Comparison of ENCODE assay signal across 9 cellular contexts in the genomic region with DNA sequence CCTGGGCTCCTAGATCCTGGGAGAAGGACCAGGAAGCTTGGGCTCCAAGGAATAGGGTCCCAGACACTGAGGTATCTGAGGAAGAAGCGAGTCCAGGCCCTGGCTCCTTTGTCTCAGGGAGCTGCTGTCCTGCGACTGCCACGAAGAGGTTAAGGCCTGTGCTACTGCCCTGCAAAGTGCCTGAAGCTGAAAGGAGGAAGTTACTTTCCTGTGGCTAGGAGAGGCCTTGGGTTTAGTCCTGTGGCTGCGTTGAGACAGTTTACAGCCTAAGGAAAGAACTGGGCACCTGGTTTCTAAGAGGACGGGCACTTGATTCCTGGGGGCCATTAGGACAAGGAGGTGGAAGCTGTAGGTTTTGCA. TPM values are rescaled to one million over a fixed set of nuclear protein-coding genes. Genes with fewer than 3 reads are reported as not detected.
DNase-seq lines count a peak whose midpoint lies in the region; ATAC-seq and TF ChIP-seq lines count a peak whose summit lies in the region.
"Had no signal": no experiment of that assay in that cellular context is flagged by ENCODE, and none has a peak within 500 bp of the region (broad histone marks: within the 10 kb centered on the region; RNA-seq: fewer than 3 reads in every experiment).

No MANE protein-coding gene starts in this region.

- DNase-seq in SK-N-SH (no peak), activated B cell treated with CpG ODN at 0.5 μM for 24 hours (peak; percentile 34), iris pigment epithelial cell (ENCODE audit: low read depth) (peak; percentile 37), testis (peak; percentile 38), NCI-H2081 treated with DMSO at 0.1 percent for 48 hours (lab: John Stamatoyannopoulos, UW) (no peak), activated gamma-delta T cell treated with Interleukin-2 at 50 U/mL for 16 hours (no peak)

- POLR2A ChIA-PET in SK-N-SH (lab: Yijun Ruan, JAX) = interaction anchor here (1.5 kb wide), 1 partner anchor 9 kb away, joined by 6 read pairs; no protein-coding TSS in a partner anchor
- POLR2A ChIA-PET in activated B cell treated with CpG ODN at 0.5 μM for 24 hours (lab: Charles Lee) = interaction anchor here (0.6 to 1.5 kb wide), 4 partner anchors 9 to 23 kb away, joined by 3 to 7 read pairs (median 4); partner anchors contain the start of gene PRKCG

- H3K9me3 Mint-ChIP-seq in activated B cell treated with CpG ODN at 0.5 μM for 24 hours = no peaks in the 10 kb centered on the region

- no peak for TF ChIP-seq RAD21 in SK-N-SH (IDR thresholded peaks at IDR 0.05; ENCODE audit: low read length)

- no peak overlapping the region for H2AFZ ChIP-seq in SK-N-SH (ENCODE audit: low read depth)

- CTCF ChIA-PET in SK-N-SH (lab: Yijun Ruan, JAX) = interaction anchor here (1.0 to 1.2 kb wide), 3 partner anchors 11 to 19 kb away, joined by 3 to 4 read pairs (median 4); partner anchors contain the start of gene PRKCG
- CTCF ChIA-PET in activated B cell treated with CpG ODN at 0.5 μM for 24 hours (lab: Charles Lee) = no interaction called here

- H3K9me3 ChIP-seq in SK-N-SH = no peaks in the 10 kb centered on the region
- H3K9me3 ChIP-seq in testis = no peaks in the 10 kb centered on the region

- peaks cover 13% of the 10 kb centered on the region for H3F3A ChIP-seq in SK-N-SH (replicated peaks; ENCODE audit: insufficient read depth)

- no peak for TF ChIP-seq EP300 in SK-N-SH (IDR thresholded peaks at IDR 0.05; ENCODE audit: borderline replicate concordance in 1 of 2, low read depth in 1 of 2, low read length in 1 of 2)

- H3K4me1 Mint-ChIP-seq in activated B cell treated with CpG ODN at 0.5 μM for 24 hours = peaks cover 67% of the 10 kb centered on the region

- H3K36me3 Mint-ChIP-seq in activated B cell treated with CpG ODN at 0.5 μM for 24 hours (ENCODE audit: low read depth) = peaks cover 23% of the 10 kb centered on the region

- H3K4me3 ChIP-seq in SK-N-SH (ENCODE audit: low read depth in 2 of 2, low read length in 1 of 2) (peak overlapping the region in 1 of 2 experiments; percentile 14; a peak in 1 of 4 replicates), testis (no peak overlapping the region)

- peak overlapping the region; percentile 41; the same call in 1 of the 2 replicates for H3K4me2 ChIP-seq in SK-N-SH

- intact Hi-C loops in activated B cell treated with CpG ODN at 0.5 μM for 24 hours (cut with micrococcal nuclease) = no loop called here
- intact Hi-C loops in testis (cut with DNase I; ENCODE audit: low total_unique reads) = no loop called here

- 90% methylated on average over 2 of the region's 5 CpGs for WGBS in SK-N-SH (ENCODE audit: low lambda C conversion rate)
- 38 to 45% methylated on average over 5 of the region's 5 CpGs for WGBS in testis, 2 donors

- peak overlapping the region; percentile 86 for H3K27ac Mint-ChIP-seq in activated B cell treated with CpG ODN at 0.5 μM for 24 hours

- TF ChIP-seq CTCF in SK-N-SH (IDR thresholded peaks at IDR 0.05) = no peak
- no peak for TF ChIP-seq CTCF in activated B cell treated with CpG ODN at 0.5 μM for 24 hours (IDR thresholded peaks at IDR 0.05)
- no peak for TF ChIP-seq CTCF in testis (IDR thresholded peaks at IDR 0.05)

- peaks cover 5 to 15% of the 10 kb centered on the region in 2 experiments; a peak in 2 of 4 replicates for H3K4me1 ChIP-seq in SK-N-SH (ENCODE audit: control insufficient read depth in 1 of 2, insufficient read depth in 2 of 2, low read depth in 1 of 2, low read length in 1 of 2)
- peaks cover 21% of the 10 kb centered on the region for H3K4me1 ChIP-seq in testis

- H3K4me3 Mint-ChIP-seq in activated B cell treated with CpG ODN at 0.5 μM for 24 hours = peak overlapping the region; percentile 71

- H3K9me2 ChIP-seq in SK-N-SH = no peaks in the 10 kb centered on the region

- peaks cover 42% of the 10 kb centered on the region for H3K79me2 ChIP-seq in SK-N-SH (ENCODE audit: insufficient read depth)

- ATAC-seq in SK-N-SH treated with all-trans-retinoic acid at 6 μM for 48 hours (no peak), activated B cell treated with CpG ODN at 0.5 μM for 24 hours (ENCODE audit: low read depth) (no peak), GM19023 (IDR thresholded peaks at IDR 0.05; ENCODE audit: unreplicated experiment) (no peak)

- peaks cover 17 to 18% of the 10 kb centered on the region in 2 experiments for H3K36me3 ChIP-seq in SK-N-SH (replicated peaks in 1 of 2; ENCODE audit: control insufficient read depth in 1 of 2, insufficient read depth in 2 of 2, low read length in 1 of 2)
- H3K36me3 ChIP-seq in testis (ENCODE audit: low read depth, missing control alignments) = no peaks in the 10 kb centered on the region

- no peaks in the 10 kb centered on the region for H3K27me3 Mint-ChIP-seq in activated B cell treated with CpG ODN at 0.5 μM for 24 hours

- peaks cover 38% of the 10 kb centered on the region for H4K20me1 ChIP-seq in SK-N-SH (ENCODE audit: insufficient read depth)

- H3K27me3 ChIP-seq in SK-N-SH (ENCODE audit: insufficient read depth) = no peaks in the 10 kb centered on the region
- no peaks in the 10 kb centered on the region for H3K27me3 ChIP-seq in testis

- no peak for TF ChIP-seq POLR2A in testis (IDR thresholded peaks at IDR 0.05)

- H3K27ac ChIP-seq in SK-N-SH (ENCODE audit: low read depth in 2 of 2, low read length in 1 of 2) (no peak overlapping the region; a peak in 1 of 4 replicates), testis (peak overlapping the region; percentile 94 to 95)

- no peak overlapping the region for H3K9ac ChIP-seq in SK-N-SH

TF ChIP-seq in SK-N-SH, 30 proteins besides CTCF, POLR2A, EP300 and RAD21 (continues in another document):
- no peak for TF ChIP-seq JUND (IDR thresholded peaks at IDR 0.05)
- no peak for TF ChIP-seq RFX5 (IDR thresholded peaks at IDR 0.05; ENCODE audit: low read length)
- TF ChIP-seq CHD2 (IDR thresholded peaks at IDR 0.05; ENCODE audit: low read length, partially characterized antibody) = no peak
- TF ChIP-seq PBX3 (IDR thresholded peaks at IDR 0.05) = no peak
- TF ChIP-seq NFIC (IDR thresholded peaks at IDR 0.05; ENCODE audit: borderline replicate concordance) = no peak
- TF ChIP-seq GABPA (IDR thresholded peaks at IDR 0.05; ENCODE audit: low read depth) = no peak

TF ChIP-seq in SK-N-SH treated with all-trans-retinoic acid at 6 μM for 48 hours, 23 proteins besides CTCF, POLR2A, EP300 and RAD21 (continues in another document):
- TF ChIP-seq ZNF8 (CRISPR knock-in tag; IDR thresholded peaks at IDR 0.05) (no peak), GLIS3 (CRISPR knock-in tag; IDR thresholded peaks at IDR 0.05) (no peak), ZC3H10 (CRISPR knock-in tag; IDR thresholded peaks at IDR 0.05) (no peak), TCF4 (CRISPR knock-in tag; IDR thresholded peaks at IDR 0.05; ENCODE audit: borderline replicate concordance) (no peak), RARB (CRISPR knock-in tag; IDR thresholded peaks at IDR 0.05) (no peak), ZFP3 (CRISPR knock-in tag; IDR thresholded peaks at IDR 0.05) (no peak), TOX (CRISPR knock-in tag; IDR thresholded peaks at IDR 0.05; ENCODE audit: borderline replicate concordance) (no peak), CSRNP3 (CRISPR knock-in tag; IDR thresholded peaks at IDR 0.05) (no peak), PPARA (CRISPR knock-in tag; IDR thresholded peaks at IDR 0.05; ENCODE audit: borderline replicate concordance) (no peak)
- TF ChIP-seq, protein P1, sequence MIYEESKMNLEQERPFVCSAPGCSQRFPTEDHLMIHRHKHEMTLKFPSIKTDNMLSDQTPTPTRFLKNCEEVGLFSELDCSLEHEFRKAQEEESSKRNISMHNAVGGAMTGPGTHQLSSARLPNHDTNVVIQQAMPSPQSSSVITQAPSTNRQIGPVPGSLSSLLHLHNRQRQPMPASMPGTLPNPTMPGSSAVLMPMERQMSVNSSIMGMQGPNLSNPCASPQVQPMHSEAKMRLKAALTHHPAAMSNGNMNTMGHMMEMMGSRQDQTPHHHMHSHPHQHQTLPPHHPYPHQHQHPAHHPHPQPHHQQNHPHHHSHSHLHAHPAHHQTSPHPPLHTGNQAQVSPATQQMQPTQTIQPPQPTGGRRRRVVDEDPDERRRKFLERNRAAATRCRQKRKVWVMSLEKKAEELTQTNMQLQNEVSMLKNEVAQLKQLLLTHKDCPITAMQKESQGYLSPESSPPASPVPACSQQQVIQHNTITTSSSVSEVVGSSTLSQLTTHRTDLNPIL (CRISPR knock-in tag; IDR thresholded peaks at IDR 0.05; ENCODE audit: low read depth) = no peak

RNA-seq across cellular contexts. Expression of gene MYADM, which starts 2.8 kb away (rescaled TPM):
- polyA plus RNA-seq in SK-N-SH (2012; rRNA removed) (28.3 and 38.7 TPM in 2 replicates), testis (ENCODE audit: insufficient read depth, low read depth, low replicate concordance) (128 TPM)
- polyA plus RNA-seq in SK-N-SH (2012; cell fraction: cytosol; rRNA removed) = 23.0 and 25.4 TPM in 2 replicates
- 49.8 and 50.7 TPM in 2 replicates for polyA plus RNA-seq in SK-N-SH (2012; cell fraction: nucleus; rRNA removed)
- total RNA-seq in activated B cell treated with CpG ODN at 0.5 μM for 24 hours (10.9 and 12.9 TPM in 2 replicates), testis (10 to 100 TPM; 48.7 to 57.8 TPM)

RNA-seq across cellular contexts. Expression of gene PRKCG, which starts 11.5 kb away (rescaled TPM):
- polyA plus RNA-seq in SK-N-SH (2012; rRNA removed) = 0.08 and 0.26 TPM in 2 replicates
- polyA plus RNA-seq in SK-N-SH (2012; cell fraction: cytosol; rRNA removed) = 0.03 and 0.07 TPM in 2 replicates
- 1.2 and 1.4 TPM in 2 replicates for polyA plus RNA-seq in SK-N-SH (2012; cell fraction: nucleus; rRNA removed)
- not detected in 2 replicates for total RNA-seq in activated B cell treated with CpG ODN at 0.5 μM for 24 hours
- total RNA-seq in testis = 10 to 100 TPM in 1 of 2 donors, 1 to 10 TPM in 1; 3.7 to 10.6 TPM
- 4.3 TPM for polyA plus RNA-seq in testis (ENCODE audit: insufficient read depth, low read depth, low replicate concordance)
- total RNA-seq: SK-MEL-5 had no signal

RNA-seq across cellular contexts. Expression of gene CACNG7, which starts 38.6 kb away (rescaled TPM):
- polyA plus RNA-seq in SK-N-SH (2012; rRNA removed) (25.7 and 30.7 TPM in 2 replicates), testis (ENCODE audit: insufficient read depth, low read depth, low replicate concordance) (0.53 TPM)
- 18.5 and 29.5 TPM in 2 replicates for polyA plus RNA-seq in SK-N-SH (2012; cell fraction: cytosol; rRNA removed)
- polyA plus RNA-seq in SK-N-SH (2012; cell fraction: nucleus; rRNA removed) = 34.0 and 43.1 TPM in 2 replicates
- total RNA-seq in activated B cell treated with CpG ODN at 0.5 μM for 24 hours (not detected in 2 replicates), testis (under 1 TPM; 0.39 to 0.81 TPM)
- total RNA-seq: SK-MEL-5 had no signal

RNA-seq across cellular contexts. Expression of gene NLRP12, which starts 46.4 kb away (rescaled TPM):
- polyA plus RNA-seq in SK-N-SH (2012; rRNA removed) (0.02 and 0.05 TPM in 2 replicates), testis (ENCODE audit: insufficient read depth, low read depth, low replicate concordance) (not detected)
- 0.01 TPM in 2 replicates for polyA plus RNA-seq in SK-N-SH (2012; cell fraction: cytosol; rRNA removed)
- 0.05 TPM in 1 of 2 replicates, not detected in the other for polyA plus RNA-seq in SK-N-SH (2012; cell fraction: nucleus; rRNA removed)
- total RNA-seq in activated B cell treated with CpG ODN at 0.5 μM for 24 hours (not detected in 2 replicates), testis (1 to 10 TPM in 1 of 2 donors, under 1 TPM in 1; 0.16 to 1.5 TPM)
- total RNA-seq: SK-MEL-5 had no signal

Comparison
In these comparisons a context has a peak if more than half of its experiments do, and no peak if none do; other contexts are left out.
1. DNase-seq: peak in activated B cell treated with CpG ODN at 0.5 μM for 24 hours (single experiment), iris pigment epithelial cell (single experiment) and testis (single experiment); none in SK-N-SH (single experiment), NCI-H2081 treated with DMSO at 0.1 percent for 48 hours (single experiment) and activated gamma-delta T cell treated with Interleukin-2 at 50 U/mL for 16 hours (single experiment).
2. H3K27ac ChIP-seq: peak in testis (2 of 2); none in SK-N-SH (0 of 2).